In genomic region chr3:99965681-99966408, GRCh38 we compare ENCODE assay signal across 19 cellular contexts.
DNase-seq lines count a peak whose midpoint lies in the region; ATAC-seq and TF ChIP-seq lines count a peak whose summit lies in the region.
"Had no signal": no experiment of that assay in that cellular context is flagged by ENCODE, and none has a peak within 500 bp of the region (broad histone marks: within the 10 kb centered on the region; RNA-seq: fewer than 3 reads in every experiment).

No MANE protein-coding gene starts in this region.

- CTCF ChIA-PET in RWPE1 (lab: Yijun Ruan, JAX): no interaction called here
- CTCF ChIA-PET in SK-N-SH (lab: Yijun Ruan, JAX): interaction anchor here (1.2 kb wide), 1 partner anchor 14 kb away, joined by 3 read pairs; no protein-coding TSS in a partner anchor

- no peak for TF ChIP-seq RAD21 in SK-N-SH (IDR thresholded peaks at IDR 0.05; ENCODE audit: low read length)

- H3K36me3 ChIP-seq in tibial artery: no peaks in the 10 kb centered on the region
- no peaks in the 10 kb centered on the region for H3K36me3 ChIP-seq in SK-N-SH (replicated peaks in 1 of 2; ENCODE audit: control insufficient read depth in 1 of 2, insufficient read depth in 2 of 2, low read length in 1 of 2)
- H3K36me3 ChIP-seq: SJCRH30 had no signal

- H3K4me1 Mint-ChIP-seq in T-helper 17 cell: peaks cover 15% of the 10 kb centered on the region

- 97% methylated on average over 3 of the region's 3 CpGs for WGBS in SK-N-SH (ENCODE audit: low lambda C conversion rate)

- H3K9me3 ChIP-seq in tibial artery: no peaks in the 10 kb centered on the region
- no peaks in the 10 kb centered on the region for H3K9me3 ChIP-seq in SK-N-SH
- no peaks in the 10 kb centered on the region for H3K9me3 ChIP-seq in T-helper 17 cell (ENCODE audit: control insufficient read depth, low read length, poor library complexity, severe bottlenecking)
- H3K9me3 ChIP-seq: SJCRH30 had no signal

- H2AFZ ChIP-seq in SK-N-SH (ENCODE audit: low read depth): no peak overlapping the region

- no peaks in the 10 kb centered on the region for H3K9me2 ChIP-seq in SK-N-SH

- H3K4me3 ChIP-seq in epithelial cell of esophagus (ENCODE audit: low read length): no peak overlapping the region
- H3K4me3 ChIP-seq in tibial artery: no peak overlapping the region
- no peak overlapping the region for H3K4me3 ChIP-seq in SK-N-SH (ENCODE audit: low read depth in 2 of 2, low read length in 1 of 2)
- H3K4me3 ChIP-seq: SJCRH30 had no signal

- no peaks in the 10 kb centered on the region for H4K20me1 ChIP-seq in SK-N-SH (ENCODE audit: insufficient read depth)

- H3K4me3 Mint-ChIP-seq in T-helper 17 cell: no peak overlapping the region
- H3K4me3 Mint-ChIP-seq: CD8-positive, alpha-beta T cell; stimulated activated memory B cell treated with anti-CD40 and anti-IgM and Interleukin-4, amounts not matched to agents 10 μg/mL and 1 μg/mL and 100 μg/mL, for 72 hours; type B pancreatic cell had no signal

- TF ChIP-seq CTCF in RWPE1 (conservative IDR thresholded peaks at IDR 0.05; ENCODE audit: low read depth) (no peak), epithelial cell of esophagus (IDR thresholded peaks at IDR 0.05; ENCODE audit: insufficient read depth, low read depth, low read length, missing control alignments) (no peak), omental fat pad (IDR thresholded peaks at IDR 0.05) (no peak), tibial artery (IDR thresholded peaks at IDR 0.05) (no peak), SK-N-SH (IDR thresholded peaks at IDR 0.05) (no peak), GM10266 (IDR thresholded peaks at IDR 0.05; ENCODE audit: control insufficient read depth, insufficient read depth, low read depth, missing control alignments) (no peak)

- TF ChIP-seq EP300 in SK-N-SH (IDR thresholded peaks at IDR 0.05; ENCODE audit: borderline replicate concordance in 1 of 2, low read depth in 1 of 2, low read length in 1 of 2): no peak

- H3K9ac ChIP-seq in SK-N-SH: no peak overlapping the region

- POLR2A ChIA-PET in RWPE1 (lab: Yijun Ruan, JAX; ENCODE audit: low non-redundant PET) (no interaction called here), SK-N-SH (lab: Yijun Ruan, JAX) (no interaction called here)

- H3K4me2 ChIP-seq in SK-N-SH: no peak overlapping the region

- DNase-seq in RWPE1 (ENCODE audit: low spot score) (no peak), epithelial cell of esophagus (ENCODE audit: low read depth) (peak; percentile 64), omental fat pad (ENCODE audit: low spot score) (no peak), tibial artery (no peak), SK-N-SH (no peak), T-helper 17 cell (no peak), GM10266 (ENCODE audit: extremely low spot score) (no peak)
- DNase-seq: activated CD4-positive, alpha-beta T cell treated with anti-CD3 and anti-CD28 coated beads, Interleukin-2, amount 50 U/mL, for 1 hour; amniotic stem cell; CD8-positive, alpha-beta T cell; central memory CD4-positive, alpha-beta T cell; left colon; NCI-H1436; NCI-H2171; NCI-H748 treated with DMSO at 0.1 percent for 48 hours; SJCRH30 had no signal

- intact Hi-C loops in tibial artery (cut with DNase I; ENCODE audit: low total_unique reads): no loop called here

- no peak overlapping the region for H3K27ac Mint-ChIP-seq in T-helper 17 cell
- H3K27ac Mint-ChIP-seq: CD8-positive, alpha-beta T cell; stimulated activated memory B cell treated with anti-CD40 and anti-IgM and Interleukin-4, amounts not matched to agents 10 μg/mL and 1 μg/mL and 100 μg/mL, for 72 hours; type B pancreatic cell had no signal

- no peaks in the 10 kb centered on the region for H3K27me3 ChIP-seq in tibial artery
- no peaks in the 10 kb centered on the region for H3K27me3 ChIP-seq in SK-N-SH (ENCODE audit: insufficient read depth)
- H3K27me3 ChIP-seq: SJCRH30 had no signal

- ATAC-seq in omental fat pad (ENCODE audit: low FRiP score) (peak; percentile 14), T-helper 17 cell (no peak)
- ATAC-seq: CD8-positive, alpha-beta T cell; stimulated activated memory B cell treated with anti-CD40 and anti-IgM and Interleukin-4, amounts not matched to agents 10 μg/mL and 1 μg/mL and 100 μg/mL, for 72 hours had no signal

- H3K36me3 Mint-ChIP-seq in T-helper 17 cell (ENCODE audit: low read depth): peaks cover 9% of the 10 kb centered on the region

- H3K79me2 ChIP-seq in SK-N-SH (ENCODE audit: insufficient read depth): no peaks in the 10 kb centered on the region

- peaks cover 3% of the 10 kb centered on the region for H3F3A ChIP-seq in SK-N-SH (replicated peaks; ENCODE audit: insufficient read depth)

- peak overlapping the region; percentile 68 for H3K27ac ChIP-seq in RWPE1
- H3K27ac ChIP-seq in tibial artery: peak overlapping the region; percentile 81 to 83
- no peak overlapping the region for H3K27ac ChIP-seq in SK-N-SH (ENCODE audit: low read depth in 2 of 2, low read length in 1 of 2)
- H3K27ac ChIP-seq: HL-60, SJCRH30 had no signal

- H3K4me1 ChIP-seq in tibial artery (peaks cover 0 to 69% (median 26%) of the 10 kb centered on the region in 4 donors), SK-N-SH (ENCODE audit: control insufficient read depth in 1 of 2, insufficient read depth in 2 of 2, low read depth in 1 of 2, low read length in 1 of 2) (no peaks in the 10 kb centered on the region; a peak in 1 of 4 replicates)
- H3K4me1 ChIP-seq: SJCRH30 had no signal

- H3K27me3 Mint-ChIP-seq in T-helper 17 cell: no peaks in the 10 kb centered on the region
- H3K27me3 Mint-ChIP-seq: stimulated activated memory B cell treated with anti-CD40 and anti-IgM and Interleukin-4, amounts not matched to agents 10 μg/mL and 1 μg/mL and 100 μg/mL, for 72 hours; type B pancreatic cell had no signal

TF ChIP-seq in SK-N-SH, 30 proteins besides CTCF, POLR2A, EP300 and RAD21:
- TF ChIP-seq IRF3 (IDR thresholded peaks at IDR 0.05; ENCODE audit: low read depth, low read length): no peak
- no peak for TF ChIP-seq TCF12 (IDR thresholded peaks at IDR 0.05)
- TF ChIP-seq FOXJ3 (CRISPR knock-in tag; IDR thresholded peaks at IDR 0.05): no peak
- no peak for TF ChIP-seq USF2 (IDR thresholded peaks at IDR 0.05; ENCODE audit: borderline replicate concordance, low read depth, low read length)
- TF ChIP-seq MAX (IDR thresholded peaks at IDR 0.05; ENCODE audit: low read depth): no peak
- TF ChIP-seq GABPA (IDR thresholded peaks at IDR 0.05; ENCODE audit: low read depth): no peak
- TF ChIP-seq MEF2A (IDR thresholded peaks at IDR 0.05; ENCODE audit: borderline replicate concordance, low read depth): no peak
- TF ChIP-seq GATA2 (CRISPR knock-in tag; IDR thresholded peaks at IDR 0.05): no peak
- TF ChIP-seq ELF1 (IDR thresholded peaks at IDR 0.05): no peak
- no peak for TF ChIP-seq USF1 (IDR thresholded peaks at IDR 0.05; ENCODE audit: borderline replicate concordance, low read depth)
- no peak for TF ChIP-seq PBX3 (IDR thresholded peaks at IDR 0.05)
TF ChIP-seq in SK-N-SH: peak in this region for 0.

Comparison
In these comparisons a context has a peak if more than half of its experiments do, and no peak if none do; other contexts are left out.
1. H3K27ac ChIP-seq: peak in RWPE1 (single experiment) and tibial artery (2 of 2); none in SK-N-SH (0 of 2).